19 cellular contexts compared by ENCODE assay signal in the genomic region with DNA sequence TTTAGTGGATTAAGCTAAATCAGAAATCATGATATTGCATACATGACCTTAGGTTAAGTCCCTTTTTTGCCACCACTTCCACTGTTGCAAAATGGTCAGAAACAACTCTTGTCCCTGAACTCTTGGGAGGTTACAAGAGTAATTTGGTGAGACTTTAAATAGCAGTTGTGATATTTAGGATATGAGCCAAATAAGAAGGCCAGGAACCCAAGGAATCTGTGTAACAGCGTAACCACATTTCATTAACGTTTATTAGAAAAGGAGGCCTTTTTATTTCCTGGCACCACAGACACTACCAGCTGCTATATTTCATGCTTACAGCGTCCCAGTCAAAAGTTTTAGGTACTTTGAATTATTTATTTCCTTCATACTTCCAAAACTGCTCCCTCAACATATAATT.
"Had no signal": no experiment of that assay in that cellular context is flagged by ENCODE, and none has a peak within 500 bp of the region (broad histone marks: within the 10 kb centered on the region; RNA-seq: fewer than 3 reads in every experiment).

No MANE protein-coding gene starts in this region.

- H3K4me1 ChIP-seq: lower lobe of right lung, testis had no signal

- H3K9me3 ChIP-seq: lower lobe of right lung, testis had no signal

- H3K27ac ChIP-seq: cardiac muscle cell, lower lobe of right lung, testis had no signal

- DNase-seq: activated CD4-positive, alpha-beta memory T cell treated with anti-CD3 and anti-CD28 coated beads for 36 hours; activated CD4-positive, alpha-beta T cell treated with anti-CD3 and anti-CD28 coated beads for 48 hours; activated effector memory CD4-positive, alpha-beta T cell treated with anti-CD3 and anti-CD28 coated beads, Interleukin-2, amount 50 U/mL, for 16 hours; activated naive CD4-positive, alpha-beta T cell treated with anti-CD3 and anti-CD28 coated beads, Interleukin-2, amount 10 ng/mL, durations not matched to agents 7 days and 5 days; activated T-cell treated with anti-CD3 and anti-CD28 coated beads, Interleukin-2, amount 50 U/mL, for 72 hours; amygdala; foreskin fibroblast; hippocampal formation; lower lobe of right lung; naive thymus-derived CD4-positive, alpha-beta T cell; occipital lobe; retina; small intestine; stimulated activated CD4-positive, alpha-beta T cell treated with anti-CD3 and anti-CD28 coated beads, Interleukin-2, amount 100 ng/mL, for 24 hours; trophoblast cell had no signal

- H3K4me3 ChIP-seq: cardiac muscle cell, lower lobe of right lung, testis had no signal

- H3K27me3 ChIP-seq: cardiac muscle cell, testis had no signal

- H3K36me3 ChIP-seq: cardiac muscle cell, lower lobe of right lung had no signal

- ATAC-seq: activated T-cell treated with anti-CD3 and anti-CD28 coated beads, Interleukin-2, amount 50 U/mL, for 72 hours; naive thymus-derived CD4-positive, alpha-beta T cell; SK-N-SH treated with all-trans-retinoic acid at 6 μM for 48 hours; stimulated activated memory B cell treated with anti-CD40 and anti-IgM and Interleukin-4, amounts not matched to agents 10 μg/mL and 1 μg/mL and 100 μg/mL, for 72 hours had no signal
